Comparison of ENCODE assay signal across 20 cellular contexts in the genomic region with DNA sequence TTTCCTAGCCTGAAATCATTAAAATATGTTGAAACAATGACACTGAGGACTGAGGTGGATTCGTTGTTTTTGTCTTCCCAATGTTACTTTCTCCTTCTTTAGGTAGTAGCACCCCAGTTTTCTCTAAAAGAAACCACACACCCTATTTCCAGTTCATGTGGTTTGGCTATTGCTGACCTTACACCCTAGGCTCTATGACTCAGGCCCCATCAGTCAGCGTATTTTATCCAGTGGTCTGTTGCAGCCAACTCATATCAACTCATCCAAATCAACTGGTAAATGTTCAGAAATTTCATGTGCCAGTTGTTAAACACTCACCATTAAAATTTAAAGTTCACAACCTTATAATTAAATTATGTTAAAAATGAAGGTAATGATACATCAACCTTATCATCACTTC. TPM values are rescaled to one million over a fixed set of nuclear protein-coding genes. Genes with fewer than 3 reads are reported as not detected.
A peak's percentile ranks its signal among the peaks of the same experiment; 100 is the strongest.
DNase-seq lines count a peak whose midpoint lies in the region; ATAC-seq, FAIRE-seq and TF ChIP-seq lines count a peak whose summit lies in the region.
"Had no signal": no experiment of that assay in that cellular context is flagged by ENCODE, and none has a peak within 500 bp of the region (broad histone marks: within the 10 kb centered on the region; RNA-seq: fewer than 3 reads in every experiment).

No MANE protein-coding gene starts in this region.

- no peaks in the 10 kb centered on the region for H3K36me3 ChIP-seq in astrocyte (ENCODE audit: insufficient read depth, low read length)

- H3K79me2 ChIP-seq in astrocyte (ENCODE audit: insufficient read depth, low read length) = no peaks in the 10 kb centered on the region

- no peak for ATAC-seq in Right ventricle myocardium inferior
- no peak for ATAC-seq in GM21576 (IDR thresholded peaks at IDR 0.05; ENCODE audit: unreplicated experiment)
- ATAC-seq: activated CD8-positive, alpha-beta memory T cell treated with anti-CD3 and anti-CD28 coated beads, Interleukin-2, amount 10 ng/mL, durations not matched to agents 7 days and 5 days; right cardiac atrium had no signal

- H3K4me1 Mint-ChIP-seq in astrocyte (ENCODE audit: low read depth, unreplicated experiment) = peaks cover 3% of the 10 kb centered on the region
- H3K4me1 Mint-ChIP-seq: activated CD8-positive, alpha-beta memory T cell treated with anti-CD3 and anti-CD28 coated beads, Interleukin-2, amount 10 ng/mL, durations not matched to agents 7 days and 5 days had no signal

- peak; percentile 48 for DNase-seq in A172 (ENCODE audit: low spot score)
- peak; percentile 37 for DNase-seq in NCI-H226
- DNase-seq in astrocyte (ENCODE audit: low read depth) = peak; percentile 39
- DNase-seq in glomerular visceral epithelial cell (ENCODE audit: extremely low spot score) = peak; percentile 25
- no peak for DNase-seq in Right ventricle myocardium inferior (ENCODE audit: missing footprints)
- no peak for DNase-seq in dermis blood vessel endothelial cell
- no peak for DNase-seq in NCI-H2196 treated with DMSO at 0.1 percent for 48 hours (lab: John Stamatoyannopoulos, UW; ENCODE audit: unreplicated experiment)
- DNase-seq: activated CD4-positive, alpha-beta T cell treated with anti-CD3 and anti-CD28 coated beads for 4 hours; activated CD8-positive, alpha-beta memory T cell treated with anti-CD3 and anti-CD28 coated beads, Interleukin-2, amount 10 ng/mL, durations not matched to agents 7 days and 5 days; activated naive CD8-positive, alpha-beta T cell treated with anti-CD3 and anti-CD28 coated beads, Interleukin-2, amount 10 ng/mL, durations not matched to agents 7 days and 5 days; Caco-2; KBM-7; NCI-H187; NCI-H345; right cardiac atrium had no signal

- no peak overlapping the region for H3K4me3 ChIP-seq in astrocyte (ENCODE audit: insufficient read depth, low read depth, low read length)
- H3K4me3 ChIP-seq: coronary artery had no signal

- no peak overlapping the region for H3K4me3 Mint-ChIP-seq in astrocyte (ENCODE audit: unreplicated experiment)
- H3K4me3 Mint-ChIP-seq: activated CD8-positive, alpha-beta memory T cell treated with anti-CD3 and anti-CD28 coated beads, Interleukin-2, amount 10 ng/mL, durations not matched to agents 7 days and 5 days; activated naive CD8-positive, alpha-beta T cell treated with anti-CD3 and anti-CD28 coated beads, Interleukin-2, amount 10 ng/mL, durations not matched to agents 7 days and 5 days; brain had no signal

- H3K4me1 ChIP-seq in astrocyte (ENCODE audit: insufficient read depth, low read length) = peaks cover 4% of the 10 kb centered on the region
- H3K4me1 ChIP-seq: Caco-2 had no signal

- no peaks in the 10 kb centered on the region for H4K20me1 ChIP-seq in astrocyte (ENCODE audit: insufficient read depth, low read length)

- no peaks in the 10 kb centered on the region for H3K36me3 Mint-ChIP-seq in astrocyte (ENCODE audit: low read depth, unreplicated experiment)
- H3K36me3 Mint-ChIP-seq: activated CD8-positive, alpha-beta memory T cell treated with anti-CD3 and anti-CD28 coated beads, Interleukin-2, amount 10 ng/mL, durations not matched to agents 7 days and 5 days; activated naive CD8-positive, alpha-beta T cell treated with anti-CD3 and anti-CD28 coated beads, Interleukin-2, amount 10 ng/mL, durations not matched to agents 7 days and 5 days had no signal

- H3K4me2 ChIP-seq in astrocyte (ENCODE audit: low read length) = no peak overlapping the region

- no peak overlapping the region for H3K9ac ChIP-seq in astrocyte (ENCODE audit: low read length)

- no peaks in the 10 kb centered on the region for H3K9me3 Mint-ChIP-seq in astrocyte (ENCODE audit: unreplicated experiment)
- H3K9me3 Mint-ChIP-seq: activated naive CD8-positive, alpha-beta T cell treated with anti-CD3 and anti-CD28 coated beads, Interleukin-2, amount 10 ng/mL, durations not matched to agents 7 days and 5 days; brain had no signal

- intact Hi-C loops in Right ventricle myocardium inferior (cut with DNase I) = loop anchor here (10.0 kb wide), 1 partner anchor 1004 kb away; no protein-coding TSS in a partner anchor

- peaks cover 30% of the 10 kb centered on the region for H3K27me3 Mint-ChIP-seq in astrocyte (ENCODE audit: low read depth, unreplicated experiment)

- H3K27ac Mint-ChIP-seq in astrocyte (ENCODE audit: unreplicated experiment) = no peak overlapping the region
- H3K27ac Mint-ChIP-seq: activated CD8-positive, alpha-beta memory T cell treated with anti-CD3 and anti-CD28 coated beads, Interleukin-2, amount 10 ng/mL, durations not matched to agents 7 days and 5 days; activated naive CD8-positive, alpha-beta T cell treated with anti-CD3 and anti-CD28 coated beads, Interleukin-2, amount 10 ng/mL, durations not matched to agents 7 days and 5 days had no signal

- H3K27ac ChIP-seq in astrocyte (ENCODE audit: low read depth, low read length) = no peak overlapping the region
- H3K27ac ChIP-seq: coronary artery had no signal

- no peak overlapping the region for H2AFZ ChIP-seq in astrocyte (ENCODE audit: low read depth, low read length)

- FAIRE-seq in astrocyte (lab: Jason Lieb, UNC) = no peak
- FAIRE-seq: endothelial cell of umbilical vein, keratinocyte had no signal

- H3K9me3 ChIP-seq in astrocyte (ENCODE audit: insufficient read depth, low read depth, low read length) = no peaks in the 10 kb centered on the region
- H3K9me3 ChIP-seq: Caco-2 had no signal

- H3K27me3 ChIP-seq in astrocyte (ENCODE audit: insufficient read depth, low read length) = peaks cover 22% of the 10 kb centered on the region

- TF ChIP-seq CTCF in astrocyte (IDR thresholded peaks at IDR 0.05; ENCODE audit: insufficient read depth, low read depth, low read length) = no peak

RNA-seq across cellular contexts. Expression of a gene that starts 44.6 kb away (rescaled TPM):
- 4.7 and 5.6 TPM in 2 replicates for total RNA-seq in A172 (2014; rRNA removed; shearing (Covaris generic))
- 8.8 and 9.4 TPM in 2 replicates for total RNA-seq in astrocyte
- 116 TPM for total RNA-seq in Right ventricle myocardium inferior
- total RNA-seq in dermis blood vessel endothelial cell = 153 and 193 TPM in 2 replicates
- total RNA-seq: activated CD8-positive, alpha-beta memory T cell treated with anti-CD3 and anti-CD28 coated beads, Interleukin-2, amount 10 ng/mL, durations not matched to agents 7 days and 5 days; activated naive CD8-positive, alpha-beta T cell treated with anti-CD3 and anti-CD28 coated beads, Interleukin-2, amount 10 ng/mL, durations not matched to agents 7 days and 5 days had no signal

Comparison
In these comparisons a context has a peak if more than half of its experiments do, and no peak if none do; other contexts are left out.
1. DNase-seq: peak in A172 (single experiment), NCI-H226 (single experiment), astrocyte (single experiment) and glomerular visceral epithelial cell (single experiment); none in Right ventricle myocardium inferior (single experiment), dermis blood vessel endothelial cell (single experiment) and NCI-H2196 treated with DMSO at 0.1 percent for 48 hours (single experiment).
2. RNA of a gene that starts 44.6 kb away (total RNA-seq): 153 to 193 TPM in dermis blood vessel endothelial cell and 116 TPM in Right ventricle myocardium inferior (single experiment); 8.8 to 9.4 TPM in astrocyte and 4.7 to 5.6 TPM in A172; every median in the first group is over 10 times any median in the second.